In the genomic region with DNA sequence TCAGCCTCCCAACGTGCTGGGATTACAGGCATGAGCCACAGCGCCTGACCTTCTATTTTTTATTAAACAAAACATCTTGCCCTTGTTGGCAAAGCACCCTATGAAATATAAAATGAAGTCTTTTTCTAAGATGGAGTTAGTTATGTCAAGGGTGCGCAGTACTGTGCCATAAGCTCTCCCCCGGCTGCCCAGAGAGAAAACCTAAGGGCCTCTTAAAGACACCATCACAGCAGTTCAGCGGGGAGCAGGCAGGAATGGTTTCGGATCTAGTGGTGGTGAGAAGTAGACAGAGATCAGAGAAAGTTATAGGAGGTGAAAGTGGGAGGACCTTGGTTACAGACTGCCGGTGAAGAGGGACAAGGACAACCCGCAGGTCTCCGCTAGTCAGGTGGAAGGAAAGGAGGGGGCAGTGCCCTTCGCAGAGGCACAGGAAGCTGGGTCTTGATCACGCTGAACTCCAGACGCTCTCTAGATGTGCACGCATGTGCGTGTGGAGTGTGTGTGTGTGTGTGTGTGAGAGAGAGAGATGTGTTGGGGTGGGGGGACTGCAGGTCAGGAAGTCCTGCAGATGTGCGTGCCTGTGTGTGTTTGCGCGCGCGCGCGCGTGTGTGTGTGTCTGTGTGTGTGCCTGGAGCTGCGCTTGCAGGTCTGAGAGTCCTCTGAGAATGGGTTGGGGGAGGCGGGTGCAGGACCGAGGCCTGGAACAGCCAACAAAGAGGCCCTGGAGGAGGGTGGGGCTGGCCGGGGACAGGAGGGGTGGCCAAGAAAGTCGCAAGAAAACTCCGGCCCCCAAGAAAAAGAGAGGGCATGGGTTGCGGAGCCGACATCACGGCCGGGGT, we compare ENCODE assay signal across 1 cellular context.
TF ChIP-seq lines count a peak whose summit lies in the region.

No MANE protein-coding gene starts in this region.

TF ChIP-seq in HepG2, 621 proteins besides CTCF, POLR2A, EP300 and RAD21 (continued from another document and continues in another):
- TF ChIP-seq, protein P1, sequence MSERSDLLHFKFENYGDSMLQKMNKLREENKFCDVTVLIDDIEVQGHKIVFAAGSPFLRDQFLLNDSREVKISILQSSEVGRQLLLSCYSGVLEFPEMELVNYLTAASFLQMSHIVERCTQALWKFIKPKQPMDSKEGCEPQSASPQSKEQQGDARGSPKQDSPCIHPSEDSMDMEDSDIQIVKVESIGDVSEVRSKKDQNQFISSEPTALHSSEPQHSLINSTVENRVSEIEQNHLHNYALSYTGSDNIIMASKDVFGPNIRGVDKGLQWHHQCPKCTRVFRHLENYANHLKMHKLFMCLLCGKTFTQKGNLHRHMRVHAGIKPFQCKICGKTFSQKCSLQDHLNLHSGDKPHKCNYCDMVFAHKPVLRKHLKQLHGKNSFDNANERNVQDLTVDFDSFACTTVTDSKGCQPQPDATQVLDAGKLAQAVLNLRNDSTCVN (CRISPR knock-in tag; IDR thresholded peaks at IDR 0.05; ENCODE audit: borderline replicate concordance) = peak; percentile 84
- TF ChIP-seq RBAK (CRISPR knock-in tag; IDR thresholded peaks at IDR 0.05) = no peak
- 0 out of 2 replicates have a peak, but pooled peaks have one; percentile 24 for TF ChIP-seq GATA4 (IDR thresholded peaks at IDR 0.05; ENCODE audit: borderline replicate concordance, low read depth)
- TF ChIP-seq TBX2 (CRISPR knock-in tag; IDR thresholded peaks at IDR 0.05; ENCODE audit: borderline replicate concordance) = no peak; the same call in 1 of the 2 replicates
- TF ChIP-seq ZC3H13 (CRISPR knock-in tag; IDR thresholded peaks at IDR 0.05) = no peak
- TF ChIP-seq, protein P2, sequence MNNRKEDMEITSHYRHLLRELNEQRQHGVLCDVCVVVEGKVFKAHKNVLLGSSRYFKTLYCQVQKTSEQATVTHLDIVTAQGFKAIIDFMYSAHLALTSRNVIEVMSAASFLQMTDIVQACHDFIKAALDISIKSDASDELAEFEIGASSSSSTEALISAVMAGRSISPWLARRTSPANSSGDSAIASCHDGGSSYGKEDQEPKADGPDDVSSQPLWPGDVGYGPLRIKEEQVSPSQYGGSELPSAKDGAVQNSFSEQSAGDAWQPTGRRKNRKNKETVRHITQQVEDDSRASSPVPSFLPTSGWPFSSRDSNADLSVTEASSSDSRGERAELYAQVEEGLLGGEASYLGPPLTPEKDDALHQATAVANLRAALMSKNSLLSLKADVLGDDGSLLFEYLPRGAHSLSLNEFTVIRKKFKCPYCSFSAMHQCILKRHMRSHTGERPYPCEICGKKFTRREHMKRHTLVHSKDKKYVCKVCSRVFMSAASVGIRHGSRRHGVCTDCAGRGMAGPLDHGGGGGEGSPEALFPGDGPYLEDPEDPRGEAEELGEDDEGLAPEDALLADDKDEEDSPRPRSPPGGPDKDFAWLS (CRISPR knock-in tag; IDR thresholded peaks at IDR 0.05; ENCODE audit: borderline replicate concordance) = no peak
- peak; percentile 83 for TF ChIP-seq HDAC1 (CRISPR knock-in tag; IDR thresholded peaks at IDR 0.05)
- no peak for TF ChIP-seq ZNF567 (CRISPR knock-in tag; IDR thresholded peaks at IDR 0.05; ENCODE audit: borderline replicate concordance)
- no peak for TF ChIP-seq HMGA1 (CRISPR knock-in tag; conservative IDR thresholded peaks at IDR 0.05)
- TF ChIP-seq SIN3B (IDR thresholded peaks at IDR 0.05; ENCODE audit: low read length) = no peak
- TF ChIP-seq PHF5A (CRISPR knock-in tag; IDR thresholded peaks at IDR 0.05; ENCODE audit: low read depth, unreplicated experiment) = no peak
- TF ChIP-seq, protein P3, sequence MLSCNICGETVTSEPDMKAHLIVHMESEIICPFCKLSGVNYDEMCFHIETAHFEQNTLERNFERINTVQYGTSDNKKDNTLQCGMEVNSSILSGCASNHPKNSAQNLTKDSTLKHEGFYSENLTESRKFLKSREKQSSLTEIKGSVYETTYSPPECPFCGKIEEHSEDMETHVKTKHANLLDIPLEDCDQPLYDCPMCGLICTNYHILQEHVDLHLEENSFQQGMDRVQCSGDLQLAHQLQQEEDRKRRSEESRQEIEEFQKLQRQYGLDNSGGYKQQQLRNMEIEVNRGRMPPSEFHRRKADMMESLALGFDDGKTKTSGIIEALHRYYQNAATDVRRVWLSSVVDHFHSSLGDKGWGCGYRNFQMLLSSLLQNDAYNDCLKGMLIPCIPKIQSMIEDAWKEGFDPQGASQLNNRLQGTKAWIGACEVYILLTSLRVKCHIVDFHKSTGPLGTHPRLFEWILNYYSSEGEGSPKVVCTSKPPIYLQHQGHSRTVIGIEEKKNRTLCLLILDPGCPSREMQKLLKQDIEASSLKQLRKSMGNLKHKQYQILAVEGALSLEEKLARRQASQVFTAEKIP (CRISPR knock-in tag; IDR thresholded peaks at IDR 0.05; ENCODE audit: borderline replicate concordance) = no peak
- TF ChIP-seq ATF7-NPFF (CRISPR knock-in tag; IDR thresholded peaks at IDR 0.05; ENCODE audit: low read depth) = peak; percentile 83
- no peak for TF ChIP-seq GZF1 (CRISPR knock-in tag; IDR thresholded peaks at IDR 0.05)
- TF ChIP-seq, protein P4, sequence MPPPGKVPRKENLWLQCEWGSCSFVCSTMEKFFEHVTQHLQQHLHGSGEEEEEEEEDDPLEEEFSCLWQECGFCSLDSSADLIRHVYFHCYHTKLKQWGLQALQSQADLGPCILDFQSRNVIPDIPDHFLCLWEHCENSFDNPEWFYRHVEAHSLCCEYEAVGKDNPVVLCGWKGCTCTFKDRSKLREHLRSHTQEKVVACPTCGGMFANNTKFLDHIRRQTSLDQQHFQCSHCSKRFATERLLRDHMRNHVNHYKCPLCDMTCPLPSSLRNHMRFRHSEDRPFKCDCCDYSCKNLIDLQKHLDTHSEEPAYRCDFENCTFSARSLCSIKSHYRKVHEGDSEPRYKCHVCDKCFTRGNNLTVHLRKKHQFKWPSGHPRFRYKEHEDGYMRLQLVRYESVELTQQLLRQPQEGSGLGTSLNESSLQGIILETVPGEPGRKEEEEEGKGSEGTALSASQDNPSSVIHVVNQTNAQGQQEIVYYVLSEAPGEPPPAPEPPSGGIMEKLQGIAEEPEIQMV (CRISPR knock-in tag; IDR thresholded peaks at IDR 0.05; ENCODE audit: low read depth) = peak; percentile 57; the same call in 1 of the 2 replicates
- peak; percentile 10; the same call in 1 of the 2 replicates for TF ChIP-seq ZBTB7B (CRISPR knock-in tag; IDR thresholded peaks at IDR 0.05)
- no peak for TF ChIP-seq CC2D1A (CRISPR knock-in tag; IDR thresholded peaks at IDR 0.05)
- TF ChIP-seq ZNF652 (CRISPR knock-in tag; IDR thresholded peaks at IDR 0.05; ENCODE audit: borderline replicate concordance, low read depth) = no peak
- TF ChIP-seq GFI1 (CRISPR knock-in tag; IDR thresholded peaks at IDR 0.05; ENCODE audit: borderline replicate concordance) = no peak
- TF ChIP-seq, protein P5, sequence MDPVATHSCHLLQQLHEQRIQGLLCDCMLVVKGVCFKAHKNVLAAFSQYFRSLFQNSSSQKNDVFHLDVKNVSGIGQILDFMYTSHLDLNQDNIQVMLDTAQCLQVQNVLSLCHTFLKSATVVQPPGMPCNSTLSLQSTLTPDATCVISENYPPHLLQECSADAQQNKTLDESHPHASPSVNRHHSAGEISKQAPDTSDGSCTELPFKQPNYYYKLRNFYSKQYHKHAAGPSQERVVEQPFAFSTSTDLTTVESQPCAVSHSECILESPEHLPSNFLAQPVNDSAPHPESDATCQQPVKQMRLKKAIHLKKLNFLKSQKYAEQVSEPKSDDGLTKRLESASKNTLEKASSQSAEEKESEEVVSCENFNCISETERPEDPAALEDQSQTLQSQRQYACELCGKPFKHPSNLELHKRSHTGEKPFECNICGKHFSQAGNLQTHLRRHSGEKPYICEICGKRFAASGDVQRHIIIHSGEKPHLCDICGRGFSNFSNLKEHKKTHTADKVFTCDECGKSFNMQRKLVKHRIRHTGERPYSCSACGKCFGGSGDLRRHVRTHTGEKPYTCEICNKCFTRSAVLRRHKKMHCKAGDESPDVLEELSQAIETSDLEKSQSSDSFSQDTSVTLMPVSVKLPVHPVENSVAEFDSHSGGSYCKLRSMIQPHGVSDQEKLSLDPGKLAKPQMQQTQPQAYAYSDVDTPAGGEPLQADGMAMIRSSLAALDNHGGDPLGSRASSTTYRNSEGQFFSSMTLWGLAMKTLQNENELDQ (CRISPR knock-in tag; IDR thresholded peaks at IDR 0.05; ENCODE audit: borderline replicate concordance) = no peak
- no peak for TF ChIP-seq HOXA7 (CRISPR knock-in tag; IDR thresholded peaks at IDR 0.05)
- TF ChIP-seq, protein P6, sequence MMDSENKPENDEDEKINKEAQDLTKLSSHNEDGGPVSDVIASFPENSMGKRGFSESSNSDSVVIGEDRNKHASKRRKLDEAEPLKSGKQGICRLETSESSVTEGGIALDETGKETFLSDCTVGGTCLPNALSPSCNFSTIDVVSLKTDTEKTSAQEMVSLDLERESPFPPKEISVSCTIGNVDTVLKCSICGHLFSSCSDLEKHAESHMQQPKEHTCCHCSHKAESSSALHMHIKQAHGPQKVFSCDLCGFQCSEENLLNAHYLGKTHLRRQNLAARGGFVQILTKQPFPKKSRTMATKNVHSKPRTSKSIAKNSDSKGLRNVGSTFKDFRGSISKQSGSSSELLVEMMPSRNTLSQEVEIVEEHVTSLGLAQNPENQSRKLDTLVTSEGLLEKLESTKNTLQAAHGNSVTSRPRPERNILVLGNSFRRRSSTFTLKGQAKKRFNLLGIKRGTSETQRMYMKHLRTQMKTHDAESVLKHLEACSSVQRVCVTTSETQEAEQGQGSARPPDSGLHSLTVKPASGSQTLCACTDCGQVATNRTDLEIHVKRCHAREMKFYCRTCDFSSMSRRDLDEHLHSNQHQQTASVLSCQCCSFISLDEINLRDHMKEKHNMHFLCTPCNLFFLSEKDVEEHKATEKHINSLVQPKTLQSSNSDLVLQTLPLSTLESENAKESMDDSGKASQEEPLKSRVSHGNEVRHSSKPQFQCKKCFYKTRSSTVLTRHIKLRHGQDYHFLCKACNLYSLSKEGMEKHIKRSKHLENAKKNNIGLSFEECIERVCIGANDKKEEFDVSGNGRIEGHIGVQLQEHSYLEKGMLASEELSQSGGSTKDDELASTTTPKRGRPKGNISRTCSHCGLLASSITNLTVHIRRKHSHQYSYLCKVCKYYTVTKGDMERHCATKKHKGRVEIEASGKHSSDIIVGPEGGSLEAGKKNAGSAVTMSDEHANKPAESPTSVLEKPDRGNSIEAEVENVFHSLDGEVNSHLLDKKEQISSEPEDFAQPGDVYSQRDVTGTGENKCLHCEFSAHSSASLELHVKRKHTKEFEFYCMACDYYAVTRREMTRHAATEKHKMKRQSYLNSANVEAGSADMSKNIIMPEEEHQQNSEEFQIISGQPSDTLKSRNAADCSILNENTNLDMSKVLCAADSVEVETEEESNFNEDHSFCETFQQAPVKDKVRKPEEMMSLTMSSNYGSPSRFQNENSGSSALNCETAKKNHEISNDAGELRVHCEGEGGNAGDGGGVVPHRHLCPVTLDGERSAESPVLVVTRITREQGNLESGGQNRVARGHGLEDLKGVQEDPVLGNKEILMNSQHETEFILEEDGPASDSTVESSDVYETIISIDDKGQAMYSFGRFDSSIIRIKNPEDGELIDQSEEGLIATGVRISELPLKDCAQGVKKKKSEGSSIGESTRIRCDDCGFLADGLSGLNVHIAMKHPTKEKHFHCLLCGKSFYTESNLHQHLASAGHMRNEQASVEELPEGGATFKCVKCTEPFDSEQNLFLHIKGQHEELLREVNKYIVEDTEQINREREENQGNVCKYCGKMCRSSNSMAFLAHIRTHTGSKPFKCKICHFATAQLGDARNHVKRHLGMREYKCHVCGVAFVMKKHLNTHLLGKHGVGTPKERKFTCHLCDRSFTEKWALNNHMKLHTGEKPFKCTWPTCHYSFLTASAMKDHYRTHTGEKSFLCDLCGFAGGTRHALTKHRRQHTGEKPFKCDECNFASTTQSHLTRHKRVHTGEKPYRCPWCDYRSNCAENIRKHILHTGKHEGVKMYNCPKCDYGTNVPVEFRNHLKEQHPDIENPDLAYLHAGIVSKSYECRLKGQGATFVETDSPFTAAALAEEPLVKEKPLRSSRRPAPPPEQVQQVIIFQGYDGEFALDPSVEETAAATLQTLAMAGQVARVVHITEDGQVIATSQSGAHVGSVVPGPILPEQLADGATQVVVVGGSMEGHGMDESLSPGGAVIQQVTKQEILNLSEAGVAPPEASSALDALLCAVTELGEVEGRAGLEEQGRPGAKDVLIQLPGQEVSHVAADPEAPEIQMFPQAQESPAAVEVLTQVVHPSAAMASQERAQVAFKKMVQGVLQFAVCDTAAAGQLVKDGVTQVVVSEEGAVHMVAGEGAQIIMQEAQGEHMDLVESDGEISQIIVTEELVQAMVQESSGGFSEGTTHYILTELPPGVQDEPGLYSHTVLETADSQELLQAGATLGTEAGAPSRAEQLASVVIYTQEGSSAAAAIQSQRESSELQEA (CRISPR knock-in tag; IDR thresholded peaks at IDR 0.05; ENCODE audit: not compliant biosample characterization) = no peak
- peak; percentile 74 for TF ChIP-seq IKZF4 (CRISPR knock-in tag; IDR thresholded peaks at IDR 0.05; ENCODE audit: borderline replicate concordance, low read depth, not compliant biosample characterization)
- peak; percentile 58; the same call in 1 of the 2 replicates for TF ChIP-seq ZNF563 (CRISPR knock-in tag; IDR thresholded peaks at IDR 0.05)
- TF ChIP-seq ZNF550 (CRISPR knock-in tag; IDR thresholded peaks at IDR 0.05; ENCODE audit: borderline replicate concordance) = peak; percentile 78; the same call in 1 of the 2 replicates
- TF ChIP-seq ZBTB1 (CRISPR knock-in tag; IDR thresholded peaks at IDR 0.05; ENCODE audit: borderline replicate concordance) = no peak
- TF ChIP-seq STAG1 (CRISPR knock-in tag; IDR thresholded peaks at IDR 0.05) = no peak
- no peak for TF ChIP-seq ONECUT2 (CRISPR knock-in tag; IDR thresholded peaks at IDR 0.05)
- peak; percentile 42; the same call in 1 of the 2 replicates for TF ChIP-seq ZNF564 (CRISPR knock-in tag; IDR thresholded peaks at IDR 0.05)
- TF ChIP-seq ZBTB38 (CRISPR knock-in tag; IDR thresholded peaks at IDR 0.05) = peak; percentile 69; the same call in 1 of the 2 replicates
- TF ChIP-seq, protein P7, sequence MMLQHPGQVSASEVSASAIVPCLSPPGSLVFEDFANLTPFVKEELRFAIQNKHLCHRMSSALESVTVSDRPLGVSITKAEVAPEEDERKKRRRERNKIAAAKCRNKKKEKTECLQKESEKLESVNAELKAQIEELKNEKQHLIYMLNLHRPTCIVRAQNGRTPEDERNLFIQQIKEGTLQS (CRISPR knock-in tag; IDR thresholded peaks at IDR 0.05) = no peak
- TF ChIP-seq ATF1 (CRISPR knock-in tag; IDR thresholded peaks at IDR 0.05) = no peak
- TF ChIP-seq, protein P8, sequence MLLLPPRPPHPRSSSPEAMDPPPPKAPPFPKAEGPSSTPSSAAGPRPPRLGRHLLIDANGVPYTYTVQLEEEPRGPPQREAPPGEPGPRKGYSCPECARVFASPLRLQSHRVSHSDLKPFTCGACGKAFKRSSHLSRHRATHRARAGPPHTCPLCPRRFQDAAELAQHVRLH (CRISPR knock-in tag; IDR thresholded peaks at IDR 0.05; ENCODE audit: borderline replicate concordance, low read depth) = peak; percentile 79; the same call in 1 of the 2 replicates
- TF ChIP-seq THAP11 (CRISPR knock-in tag; IDR thresholded peaks at IDR 0.05) = peak; percentile 23; the same call in 1 of the 2 replicates
- no peak for TF ChIP-seq ZIK1 (CRISPR knock-in tag; IDR thresholded peaks at IDR 0.05; ENCODE audit: borderline replicate concordance, low read depth)
- peak; percentile 73 for TF ChIP-seq XRCC5 (optimal IDR thresholded peaks at IDR 0.05; ENCODE audit: low read length)
- TF ChIP-seq TBP (CRISPR knock-in tag; IDR thresholded peaks at IDR 0.05) = no peak
- peak; percentile 84; the same call in 1 of the 2 replicates for TF ChIP-seq ZNF891 (CRISPR knock-in tag; IDR thresholded peaks at IDR 0.05)
- no peak for TF ChIP-seq NBN (conservative IDR thresholded peaks at IDR 0.05)
- peak; percentile 3; the same call in 1 of the 2 replicates for TF ChIP-seq ZMAT3 (CRISPR knock-in tag; conservative IDR thresholded peaks at IDR 0.05)
- peak; percentile 76; the same call in 1 of the 2 replicates for TF ChIP-seq MYC (CRISPR knock-in tag; IDR thresholded peaks at IDR 0.05; ENCODE audit: borderline replicate concordance)
- no peak for TF ChIP-seq ZFP36L1 (CRISPR knock-in tag; IDR thresholded peaks at IDR 0.05)
- TF ChIP-seq ATAD3A (CRISPR knock-in tag; IDR thresholded peaks at IDR 0.05) = no peak
- peak; percentile 55 for TF ChIP-seq NR2C2 (CRISPR knock-in tag; IDR thresholded peaks at IDR 0.05; ENCODE audit: borderline replicate concordance)
